Comparison of ENCODE assay signal across 8 cellular contexts in genomic region chr14:69693823-69694729, GRCh38.
DNase-seq lines count a peak whose midpoint lies in the region; ATAC-seq and TF ChIP-seq lines count a peak whose summit lies in the region.

No MANE protein-coding gene starts in this region.

- DNase-seq in activated CD8-positive, alpha-beta memory T cell treated with anti-CD3 and anti-CD28 coated beads, Interleukin-2, amount 10 ng/mL, durations not matched to agents 7 days and 5 days, result no peak
- DNase-seq in activated CD8-positive, alpha-beta memory T cell treated with anti-CD3 and anti-CD28 coated beads, Interleukin-2, amount 50 U/mL, for 4 hours, result no peak
- DNase-seq in RWPE1 (ENCODE audit: low spot score), result no peak
- DNase-seq in right cardiac atrium, result peak in 1 of 3 donors; percentile 40
- peak; percentile 84 for DNase-seq in testis
- no peak for DNase-seq in activated gamma-delta T cell treated with Interleukin-2 at 50 U/mL for 16 hours
- no peak for DNase-seq in activated CD8-positive, alpha-beta memory T cell treated with anti-CD3 and anti-CD28 coated beads for 24 hours

- no peak overlapping the region for H3K4me3 Mint-ChIP-seq in activated CD8-positive, alpha-beta memory T cell treated with anti-CD3 and anti-CD28 coated beads, Interleukin-2, amount 10 ng/mL, durations not matched to agents 7 days and 5 days

- H3K36me3 ChIP-seq in testis (ENCODE audit: low read depth, missing control alignments), result no peaks in the 10 kb centered on the region

- H3K9me3 ChIP-seq in right cardiac atrium (ENCODE audit: control insufficient read depth, low read length), result no peaks in the 10 kb centered on the region
- no peaks in the 10 kb centered on the region for H3K9me3 ChIP-seq in testis

- ATAC-seq in activated CD8-positive, alpha-beta memory T cell treated with anti-CD3 and anti-CD28 coated beads, Interleukin-2, amount 10 ng/mL, durations not matched to agents 7 days and 5 days, result no peak
- ATAC-seq in right cardiac atrium (peak; percentile 71 to 89), GM19324 (IDR thresholded peaks at IDR 0.05; ENCODE audit: low FRiP score, unreplicated experiment) (no peak)

- TF ChIP-seq CTCF in RWPE1 (conservative IDR thresholded peaks at IDR 0.05; ENCODE audit: low read depth), result no peak
- TF ChIP-seq CTCF in testis (IDR thresholded peaks at IDR 0.05), result no peak

- H3K27me3 ChIP-seq in right cardiac atrium (ENCODE audit: control insufficient read depth, insufficient read depth), result no peaks in the 10 kb centered on the region
- H3K27me3 ChIP-seq in testis, result no peaks in the 10 kb centered on the region

- H3K27ac ChIP-seq in RWPE1, result peak overlapping the region; percentile 72
- peak overlapping the region; percentile 73 for H3K27ac ChIP-seq in right cardiac atrium (ENCODE audit: low read length)
- peak overlapping the region; percentile 70 to 78 for H3K27ac ChIP-seq in testis

- no peaks in the 10 kb centered on the region for H3K27me3 Mint-ChIP-seq in activated CD8-positive, alpha-beta memory T cell treated with anti-CD3 and anti-CD28 coated beads, Interleukin-2, amount 10 ng/mL, durations not matched to agents 7 days and 5 days

- POLR2A ChIA-PET in RWPE1 (lab: Yijun Ruan, JAX; ENCODE audit: low non-redundant PET), result no interaction called here

- CTCF ChIA-PET in activated CD8-positive, alpha-beta memory T cell treated with anti-CD3 and anti-CD28 coated beads, Interleukin-2, amount 10 ng/mL, durations not matched to agents 7 days and 5 days (lab: Charles Lee), result no interaction called here
- CTCF ChIA-PET in RWPE1 (lab: Yijun Ruan, JAX), result no interaction called here

- H3K4me3 ChIP-seq in right cardiac atrium (ENCODE audit: low read length), result no peak overlapping the region
- H3K4me3 ChIP-seq in testis, result no peak overlapping the region

- intact Hi-C loops in right cardiac atrium (cut with DNase I), result no loop called here
- intact Hi-C loops in testis (cut with DNase I; ENCODE audit: low total_unique reads), result no loop called here

- peaks cover 77% of the 10 kb centered on the region for H3K4me1 Mint-ChIP-seq in activated CD8-positive, alpha-beta memory T cell treated with anti-CD3 and anti-CD28 coated beads, Interleukin-2, amount 10 ng/mL, durations not matched to agents 7 days and 5 days

- H3K4me1 ChIP-seq in right cardiac atrium (ENCODE audit: control insufficient read depth, insufficient read depth, low read length) (peaks cover 22% of the 10 kb centered on the region), testis (peaks cover 50% of the 10 kb centered on the region)

- WGBS in right cardiac atrium, result 75% methylated on average over 4 of the region's 4 CpGs
- 63 to 66% methylated on average over 4 of the region's 4 CpGs for WGBS in testis, 2 donors

- no peak for TF ChIP-seq POLR2A in testis (IDR thresholded peaks at IDR 0.05)

- peaks cover 23% of the 10 kb centered on the region for H3K36me3 Mint-ChIP-seq in activated CD8-positive, alpha-beta memory T cell treated with anti-CD3 and anti-CD28 coated beads, Interleukin-2, amount 10 ng/mL, durations not matched to agents 7 days and 5 days

- no peaks in the 10 kb centered on the region for H3K9me3 Mint-ChIP-seq in activated CD8-positive, alpha-beta memory T cell treated with anti-CD3 and anti-CD28 coated beads, Interleukin-2, amount 10 ng/mL, durations not matched to agents 7 days and 5 days (ENCODE audit: low read depth)

- peak overlapping the region; percentile 29 for H3K27ac Mint-ChIP-seq in activated CD8-positive, alpha-beta memory T cell treated with anti-CD3 and anti-CD28 coated beads, Interleukin-2, amount 10 ng/mL, durations not matched to agents 7 days and 5 days

Comparison
In these comparisons a context has a peak if more than half of its experiments do, and no peak if none do; other contexts are left out.
1. ATAC-seq: peak in right cardiac atrium (2 of 2); none in activated CD8-positive, alpha-beta memory T cell treated with anti-CD3 and anti-CD28 coated beads, Interleukin-2, amount 10 ng/mL, durations not matched to agents 7 days and 5 days (single experiment) and GM19324 (single experiment).
2. Peak in every context shown above with its lines, with median percentiles within 50 percentile points of each other: H3K27ac ChIP-seq.